1 cellular context compared by ENCODE assay signal in the genomic region with DNA sequence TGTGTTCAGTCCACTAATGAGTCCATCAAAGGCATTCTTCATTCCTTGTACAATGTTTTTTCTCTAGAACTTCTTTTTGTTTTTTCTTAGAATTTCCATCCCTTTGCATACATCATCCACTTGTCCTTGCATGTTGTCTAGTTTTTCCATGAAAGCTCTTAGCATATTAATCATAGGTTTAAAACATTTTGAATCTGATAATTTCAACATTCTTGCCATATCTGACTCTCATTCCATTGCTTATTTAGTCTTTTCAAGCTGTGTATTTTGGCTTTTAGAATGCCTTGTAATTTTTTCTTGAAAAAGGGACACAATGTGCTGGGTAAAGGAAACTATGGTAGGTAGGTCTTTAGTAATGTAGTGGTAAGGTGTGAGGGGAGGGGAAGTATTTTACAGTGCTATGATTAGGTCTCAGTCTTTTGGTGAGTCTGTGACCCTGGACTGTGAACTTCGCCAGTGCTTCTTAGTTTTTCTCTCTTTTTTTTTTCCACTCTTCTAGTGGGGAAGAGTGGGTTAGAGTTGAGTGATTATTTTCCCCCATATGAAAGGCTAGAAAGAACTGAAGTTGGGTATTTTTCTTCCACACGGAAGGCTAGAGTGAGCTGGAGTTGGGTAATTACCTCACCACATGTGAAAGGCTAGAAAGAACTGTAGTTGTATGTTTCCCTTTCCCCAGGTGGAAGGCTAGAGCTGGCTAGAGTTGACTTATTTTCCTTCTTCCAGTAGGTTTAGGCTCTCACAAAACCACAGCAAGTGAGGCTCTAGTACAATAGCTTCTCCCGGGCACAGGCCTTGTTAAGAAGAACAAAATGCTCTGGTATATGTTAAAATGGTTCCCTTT.
TF ChIP-seq lines count a peak whose summit lies in the region.

No MANE protein-coding gene starts in this region.

TF ChIP-seq in IMR-90, 13 proteins besides CTCF, POLR2A, EP300 and RAD21:
- TF ChIP-seq MXI1 (IDR thresholded peaks at IDR 0.05; ENCODE audit: borderline replicate concordance, low read depth, low read length) = no peak
